11 cellular contexts compared by ENCODE assay signal in the genomic region with DNA sequence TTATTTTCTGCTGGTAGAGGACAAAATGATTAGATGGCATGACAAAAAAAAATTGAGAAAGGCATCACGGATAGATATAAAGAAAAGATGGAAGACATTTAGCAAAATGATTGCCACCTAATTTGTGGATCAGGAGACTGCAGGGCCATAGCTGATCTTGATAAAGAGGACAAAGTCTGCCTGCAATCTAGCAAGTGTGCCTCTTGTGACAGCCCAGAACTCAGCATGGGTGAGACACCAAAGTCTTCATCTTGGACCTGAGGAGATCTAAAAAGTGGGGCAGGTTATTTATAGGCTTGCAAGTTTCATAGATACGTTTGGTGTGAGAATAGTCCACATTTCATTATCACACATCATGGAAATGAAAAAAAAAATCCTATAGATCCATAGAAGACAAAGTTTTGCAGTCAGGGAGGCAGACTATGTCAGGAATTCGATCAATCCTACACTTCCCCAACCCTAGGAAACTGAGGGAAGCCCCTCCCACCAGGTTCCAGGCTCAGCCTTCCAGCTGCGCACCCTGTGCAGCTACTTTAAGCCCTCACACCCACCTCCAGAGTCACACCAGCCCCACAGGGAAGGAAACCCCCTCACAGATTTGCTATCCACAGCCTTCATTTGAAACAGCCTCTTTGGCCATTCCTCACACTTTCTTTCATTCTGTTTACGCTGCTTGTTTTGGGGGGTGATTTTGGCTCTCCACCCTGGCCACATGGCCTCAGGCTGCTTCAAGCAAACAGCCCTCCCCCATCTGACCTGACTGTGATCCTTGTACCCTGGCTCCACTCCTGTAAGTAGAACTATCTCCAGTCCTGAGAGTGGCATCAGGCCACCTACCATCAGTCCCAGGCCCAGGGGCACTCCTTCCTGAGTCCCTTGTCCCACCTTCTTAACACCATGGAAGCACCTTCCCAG. TPM values are rescaled to one million over a fixed set of nuclear protein-coding genes. Genes with fewer than 3 reads are reported as not detected.
A peak's percentile ranks its signal among the peaks of the same experiment; 100 is the strongest.
DNase-seq lines count a peak whose midpoint lies in the region; ATAC-seq and TF ChIP-seq lines count a peak whose summit lies in the region.
"Had no signal": no experiment of that assay in that cellular context is flagged by ENCODE, and none has a peak within 500 bp of the region (broad histone marks: within the 10 kb centered on the region; RNA-seq: fewer than 3 reads in every experiment).

No MANE protein-coding gene starts in this region.

- H3K27ac Mint-ChIP-seq in CD4-positive, alpha-beta memory T cell = peak overlapping the region in 5 of 7 donors; percentile 14 to 84 (median 52)
- no peak overlapping the region for H3K27ac Mint-ChIP-seq in endothelial cell (ENCODE audit: unreplicated experiment)

- no peaks in the 10 kb centered on the region for H3K9me3 ChIP-seq in CD4-positive, alpha-beta memory T cell (ENCODE audit: control insufficient read depth in 1 of 2, low read length in 2 of 2)
- H3K9me3 ChIP-seq in WERI-Rb-1 (ENCODE audit: severe bottlenecking) = no peaks in the 10 kb centered on the region
- H3K9me3 ChIP-seq in sigmoid colon = no peaks in the 10 kb centered on the region
- H3K9me3 ChIP-seq: tibial artery had no signal

- no peak for TF ChIP-seq EP300 in sigmoid colon (IDR thresholded peaks at IDR 0.05)

- H3K4me1 ChIP-seq in CD4-positive, alpha-beta memory T cell (ENCODE audit: insufficient read depth, low read length) = peaks cover 46% of the 10 kb centered on the region
- H3K4me1 ChIP-seq in sigmoid colon = peaks cover 0 to 34% (median 23%) of the 10 kb centered on the region in 4 donors

- no peaks in the 10 kb centered on the region for H3K27me3 ChIP-seq in CD4-positive, alpha-beta memory T cell (ENCODE audit: insufficient read depth, low read length)
- H3K27me3 ChIP-seq in WERI-Rb-1 (ENCODE audit: insufficient read depth, low read depth, severe bottlenecking) = no peaks in the 10 kb centered on the region
- H3K27me3 ChIP-seq in sigmoid colon = no peaks in the 10 kb centered on the region

- no peak overlapping the region for H3K4me3 ChIP-seq in CD4-positive, alpha-beta memory T cell (ENCODE audit: low read length in 2 of 2)
- H3K4me3 ChIP-seq in WERI-Rb-1 (ENCODE audit: low read depth, low read length) = no peak overlapping the region
- no peak overlapping the region for H3K4me3 ChIP-seq in sigmoid colon
- H3K4me3 ChIP-seq: tibial artery had no signal

- peaks cover 30 to 64% (median 53%) of the 10 kb centered on the region in 4 donors for H3K4me1 Mint-ChIP-seq in CD4-positive, alpha-beta memory T cell
- peaks cover 22% of the 10 kb centered on the region for H3K4me1 Mint-ChIP-seq in endothelial cell (ENCODE audit: unreplicated experiment)

- TF ChIP-seq CTCF in WERI-Rb-1 (IDR thresholded peaks at IDR 0.05; ENCODE audit: low read depth, low read length) = no peak
- no peak for TF ChIP-seq CTCF in sigmoid colon (IDR thresholded peaks at IDR 0.05)
- TF ChIP-seq CTCF in endothelial cell (IDR thresholded peaks at IDR 0.05; ENCODE audit: unreplicated experiment) = no peak

- no peak overlapping the region for H3K4me3 Mint-ChIP-seq in CD4-positive, alpha-beta memory T cell
- H3K4me3 Mint-ChIP-seq in endothelial cell (ENCODE audit: unreplicated experiment) = no peak overlapping the region

- intact Hi-C loops in CD4-positive, alpha-beta memory T cell (cut with micrococcal nuclease) = no loop called here
- intact Hi-C loops in sigmoid colon (cut with DNase I) = loop anchor here (5.0 kb wide), 1 partner anchor 54 kb away; the partner anchor contains the start of gene KLHL24

- POLR2A ChIA-PET in CD4-positive, alpha-beta memory T cell (lab: Charles Lee; ENCODE audit: partially characterized antibody) = no interaction called here

- H3K27me3 Mint-ChIP-seq in CD4-positive, alpha-beta memory T cell = no peaks in the 10 kb centered on the region
- H3K27me3 Mint-ChIP-seq in endothelial cell (ENCODE audit: unreplicated experiment) = peaks cover 3% of the 10 kb centered on the region

- ATAC-seq in left lobe of liver (peak; percentile 80), HG02870 (IDR thresholded peaks at IDR 0.05; ENCODE audit: unreplicated experiment) (no peak), GM19324 (IDR thresholded peaks at IDR 0.05; ENCODE audit: low FRiP score, unreplicated experiment) (no peak)

- WGBS in sigmoid colon, 2 donors = 58 to 71% methylated on average over 5 of the region's 5 CpGs

- TF ChIP-seq POLR2A in sigmoid colon (IDR thresholded peaks at IDR 0.05) = no peak

- peaks cover 0 to 2% (median 0%) of the 10 kb centered on the region in 8 donors for H3K9me3 Mint-ChIP-seq in CD4-positive, alpha-beta memory T cell
- no peaks in the 10 kb centered on the region for H3K9me3 Mint-ChIP-seq in endothelial cell (ENCODE audit: unreplicated experiment)

- no peaks in the 10 kb centered on the region for H3K36me3 Mint-ChIP-seq in CD4-positive, alpha-beta memory T cell
- H3K36me3 Mint-ChIP-seq in endothelial cell (ENCODE audit: low read depth, unreplicated experiment) = peaks cover 4% of the 10 kb centered on the region

- H3K36me3 ChIP-seq in CD4-positive, alpha-beta memory T cell (ENCODE audit: insufficient read depth, low read length) = no peaks in the 10 kb centered on the region
- H3K36me3 ChIP-seq in WERI-Rb-1 (no peaks in the 10 kb centered on the region), sigmoid colon (no peaks in the 10 kb centered on the region)
- H3K36me3 ChIP-seq: tibial artery had no signal

- H3K27ac ChIP-seq in CD4-positive, alpha-beta memory T cell (ENCODE audit: low read depth, low read length) = no peak overlapping the region
- H3K27ac ChIP-seq in WERI-Rb-1 (peak overlapping the region; percentile 64), sigmoid colon (peak overlapping the region; percentile 59 to 77 (median 70))
- H3K27ac ChIP-seq: HL-60, tibial artery had no signal

- no peak for DNase-seq in CD4-positive, alpha-beta memory T cell
- DNase-seq in WERI-Rb-1 (no peak), left lobe of liver (ENCODE audit: low spot score) (peak; percentile 77), sigmoid colon (no peak), Kasumi-1 (lab: John Stamatoyannopoulos, UW) (no peak), endothelial cell (ENCODE audit: low spot score) (no peak)
- DNase-seq: AML-193, tibial artery had no signal

- CTCF ChIA-PET in CD4-positive, alpha-beta memory T cell (lab: Charles Lee; ENCODE audit: partially characterized antibody) = interaction anchor here (0.6 to 7.5 kb wide), 3 partner anchors 7 to 24 kb away, joined by 3 to 55 read pairs (median 14); no protein-coding TSS in a partner anchor

RNA-seq across cellular contexts. Expression of gene KLHL6, which starts 28.1 kb away (rescaled TPM):
- total RNA-seq in CD4-positive, alpha-beta memory T cell = 10 to 100 TPM; 55.9 to 56.1 TPM
- polyA plus RNA-seq in CD4-positive, alpha-beta memory T cell = 10 to 100 TPM in 1 of 2 donors, 1 to 10 TPM in 1; 8.4 to 23.1 TPM
- total RNA-seq in left lobe of liver (0.65 TPM), sigmoid colon (1 to 10 TPM in 3 of 4 donors, under 1 TPM in 1; 0.82 to 2.0 (median 1.4) TPM), endothelial cell (ENCODE audit: unreplicated experiment) (46.1 TPM)
- polyA plus RNA-seq in sigmoid colon = 10 to 100 TPM in 1 of 3 donors, under 1 TPM in 2; under 0.01 to 10.3 (median 0.69) TPM

RNA-seq across cellular contexts. Expression of gene KLHL24, which starts 51.8 kb away (rescaled TPM):
- 100 to 1,000 TPM; 107 to 108 TPM for total RNA-seq in CD4-positive, alpha-beta memory T cell
- 10 to 100 TPM; 38.9 to 43.4 TPM for polyA plus RNA-seq in CD4-positive, alpha-beta memory T cell
- 32.4 TPM for total RNA-seq in left lobe of liver
- 100 to 1,000 TPM; 144 to 201 (median 171) TPM for total RNA-seq in sigmoid colon
- 10 to 100 TPM in 2 of 3 donors, 1 to 10 TPM in 1; 8.8 to 17.4 (median 11.0) TPM for polyA plus RNA-seq in sigmoid colon
- total RNA-seq in endothelial cell (ENCODE audit: unreplicated experiment) = 50.9 TPM

Comparison
In these comparisons a context has a peak if more than half of its experiments do, and no peak if none do; other contexts are left out.
1. RNA of gene KLHL6, which starts 28.1 kb away (total RNA-seq): 55.9 to 56.1 TPM in CD4-positive, alpha-beta memory T cell and 46.1 TPM in endothelial cell (single experiment); 0.82 to 2.0 TPM in sigmoid colon and 0.65 TPM in left lobe of liver (single experiment); every median in the first group is over 10 times any median in the second.